Comparison of ENCODE assay signal across 17 cellular contexts in genomic region chr3:61666615-61667320, GRCh38.
A peak's percentile ranks its signal among the peaks of the same experiment; 100 is the strongest.
DNase-seq lines count a peak whose midpoint lies in the region; ATAC-seq and TF ChIP-seq lines count a peak whose summit lies in the region.
"Had no signal": no experiment of that assay in that cellular context is flagged by ENCODE, and none has a peak within 500 bp of the region (broad histone marks: within the 10 kb centered on the region; RNA-seq: fewer than 3 reads in every experiment).

No MANE protein-coding gene starts in this region.

- intact Hi-C loops in left ventricle myocardium inferior (cut with micrococcal nuclease) (no loop called here), cardiac septum (cut with DNase I) (no loop called here)

- H3K4me1 ChIP-seq in left ventricle myocardium inferior, result peaks cover 77% of the 10 kb centered on the region

- peak overlapping the region; percentile 6 for H3K27ac ChIP-seq in left ventricle myocardium inferior (replicated peaks)
- H3K27ac ChIP-seq: C4-2B, Peyer's patch, SK-N-MC had no signal

- no peaks in the 10 kb centered on the region for H3K9me3 ChIP-seq in left ventricle myocardium inferior (replicated peaks)
- H3K9me3 ChIP-seq: Peyer's patch had no signal

- H3K36me3 ChIP-seq in left ventricle myocardium inferior, result no peaks in the 10 kb centered on the region
- H3K36me3 ChIP-seq: Peyer's patch had no signal

- no peak for ATAC-seq in HG03025 (IDR thresholded peaks at IDR 0.05; ENCODE audit: low FRiP score, unreplicated experiment)
- ATAC-seq: GM23338, HCT116, Right ventricle myocardium inferior had no signal

- no peak overlapping the region for H3K4me3 ChIP-seq in left ventricle myocardium inferior
- H3K4me3 ChIP-seq: GM23338, Peyer's patch, SK-N-MC had no signal

- no peaks in the 10 kb centered on the region for H3K27me3 ChIP-seq in left ventricle myocardium inferior (ENCODE audit: low read depth)
- H3K27me3 ChIP-seq: Peyer's patch had no signal

- no peak for TF ChIP-seq CTCF in left ventricle myocardium inferior (IDR thresholded peaks at IDR 0.05; ENCODE audit: borderline replicate concordance)

- DNase-seq in left ventricle myocardium inferior, result no peak
- no peak for DNase-seq in cardiac septum (ENCODE audit: low spot score)
- DNase-seq in NCI-H524 treated with DMSO at 0.1 percent for 48 hours (lab: John Stamatoyannopoulos, UW), result peak; percentile 53
- peak; percentile 28 for DNase-seq in fibroblast of gingiva (ENCODE audit: low read depth)
- DNase-seq in putamen (ENCODE audit: low spot score), result no peak
- DNase-seq in activated T-cell treated with anti-CD3 and anti-CD28 coated beads, Interleukin-2, amount 50 U/mL, for 1 hour, result no peak
- DNase-seq: NCI-H1694 treated with DMSO at 0.1 percent for 48 hours, NCI-H2107, NCI-H345, NCI-H774 had no signal

Comparison
In these comparisons a context has a peak if more than half of its experiments do, and no peak if none do; other contexts are left out.
1. DNase-seq: peak in NCI-H524 treated with DMSO at 0.1 percent for 48 hours (single experiment) and fibroblast of gingiva (single experiment); none in left ventricle myocardium inferior (single experiment), cardiac septum (single experiment), putamen (single experiment) and activated T-cell treated with anti-CD3 and anti-CD28 coated beads, Interleukin-2, amount 50 U/mL, for 1 hour (single experiment).